2 cellular contexts compared by ENCODE assay signal in the genomic region with DNA sequence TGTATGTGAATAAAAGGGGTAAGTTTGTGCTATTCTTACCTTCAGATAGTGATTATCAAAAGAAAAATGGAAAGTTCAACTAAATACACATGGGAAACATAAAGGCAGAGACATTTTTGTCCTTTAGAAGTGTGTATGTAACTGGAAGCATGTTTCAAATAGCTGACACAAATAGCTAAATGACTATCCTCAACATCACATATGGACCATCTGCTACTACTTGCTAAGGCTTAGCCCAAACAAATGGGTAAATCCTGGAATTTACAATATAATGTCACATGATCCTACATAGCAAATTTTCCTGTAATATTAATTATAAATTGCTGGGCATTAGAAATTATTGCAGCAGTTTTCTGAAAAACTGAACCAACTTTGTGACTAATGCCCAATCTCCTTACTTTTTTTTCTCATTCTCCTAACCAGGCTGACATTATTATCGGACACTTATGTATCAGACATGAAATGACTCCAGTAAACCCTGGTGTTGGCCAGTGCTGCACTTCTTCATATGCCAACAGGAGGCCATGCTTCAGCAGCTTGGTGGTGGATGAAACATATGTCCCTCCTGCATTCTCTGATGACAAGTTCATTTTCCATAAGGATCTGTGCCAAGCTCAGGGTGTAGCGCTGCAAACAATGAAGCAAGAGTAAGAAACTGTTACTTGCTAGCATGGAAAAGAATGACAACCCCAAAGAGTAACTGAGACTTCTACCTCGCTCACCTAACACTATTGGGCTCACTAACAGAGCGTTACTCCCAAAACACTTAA.
TF ChIP-seq lines count a peak whose summit lies in the region.

No MANE protein-coding gene starts in this region.

TF ChIP-seq in GM23338, 12 proteins besides CTCF, POLR2A, EP300 and RAD21 (continued from another document):
- TF ChIP-seq, protein P1, sequence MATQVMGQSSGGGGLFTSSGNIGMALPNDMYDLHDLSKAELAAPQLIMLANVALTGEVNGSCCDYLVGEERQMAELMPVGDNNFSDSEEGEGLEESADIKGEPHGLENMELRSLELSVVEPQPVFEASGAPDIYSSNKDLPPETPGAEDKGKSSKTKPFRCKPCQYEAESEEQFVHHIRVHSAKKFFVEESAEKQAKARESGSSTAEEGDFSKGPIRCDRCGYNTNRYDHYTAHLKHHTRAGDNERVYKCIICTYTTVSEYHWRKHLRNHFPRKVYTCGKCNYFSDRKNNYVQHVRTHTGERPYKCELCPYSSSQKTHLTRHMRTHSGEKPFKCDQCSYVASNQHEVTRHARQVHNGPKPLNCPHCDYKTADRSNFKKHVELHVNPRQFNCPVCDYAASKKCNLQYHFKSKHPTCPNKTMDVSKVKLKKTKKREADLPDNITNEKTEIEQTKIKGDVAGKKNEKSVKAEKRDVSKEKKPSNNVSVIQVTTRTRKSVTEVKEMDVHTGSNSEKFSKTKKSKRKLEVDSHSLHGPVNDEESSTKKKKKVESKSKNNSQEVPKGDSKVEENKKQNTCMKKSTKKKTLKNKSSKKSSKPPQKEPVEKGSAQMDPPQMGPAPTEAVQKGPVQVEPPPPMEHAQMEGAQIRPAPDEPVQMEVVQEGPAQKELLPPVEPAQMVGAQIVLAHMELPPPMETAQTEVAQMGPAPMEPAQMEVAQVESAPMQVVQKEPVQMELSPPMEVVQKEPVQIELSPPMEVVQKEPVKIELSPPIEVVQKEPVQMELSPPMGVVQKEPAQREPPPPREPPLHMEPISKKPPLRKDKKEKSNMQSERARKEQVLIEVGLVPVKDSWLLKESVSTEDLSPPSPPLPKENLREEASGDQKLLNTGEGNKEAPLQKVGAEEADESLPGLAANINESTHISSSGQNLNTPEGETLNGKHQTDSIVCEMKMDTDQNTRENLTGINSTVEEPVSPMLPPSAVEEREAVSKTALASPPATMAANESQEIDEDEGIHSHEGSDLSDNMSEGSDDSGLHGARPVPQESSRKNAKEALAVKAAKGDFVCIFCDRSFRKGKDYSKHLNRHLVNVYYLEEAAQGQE (IDR thresholded peaks at IDR 0.05; ENCODE audit: unreplicated experiment), result no peak
- TF ChIP-seq CREB1 (CRISPR knock-in tag; IDR thresholded peaks at IDR 0.05; ENCODE audit: low read depth), result no peak

TF ChIP-seq in HepG2, 621 proteins besides CTCF, POLR2A, EP300 and RAD21 (continued from another document and continues in another):
- TF ChIP-seq, protein P2, sequence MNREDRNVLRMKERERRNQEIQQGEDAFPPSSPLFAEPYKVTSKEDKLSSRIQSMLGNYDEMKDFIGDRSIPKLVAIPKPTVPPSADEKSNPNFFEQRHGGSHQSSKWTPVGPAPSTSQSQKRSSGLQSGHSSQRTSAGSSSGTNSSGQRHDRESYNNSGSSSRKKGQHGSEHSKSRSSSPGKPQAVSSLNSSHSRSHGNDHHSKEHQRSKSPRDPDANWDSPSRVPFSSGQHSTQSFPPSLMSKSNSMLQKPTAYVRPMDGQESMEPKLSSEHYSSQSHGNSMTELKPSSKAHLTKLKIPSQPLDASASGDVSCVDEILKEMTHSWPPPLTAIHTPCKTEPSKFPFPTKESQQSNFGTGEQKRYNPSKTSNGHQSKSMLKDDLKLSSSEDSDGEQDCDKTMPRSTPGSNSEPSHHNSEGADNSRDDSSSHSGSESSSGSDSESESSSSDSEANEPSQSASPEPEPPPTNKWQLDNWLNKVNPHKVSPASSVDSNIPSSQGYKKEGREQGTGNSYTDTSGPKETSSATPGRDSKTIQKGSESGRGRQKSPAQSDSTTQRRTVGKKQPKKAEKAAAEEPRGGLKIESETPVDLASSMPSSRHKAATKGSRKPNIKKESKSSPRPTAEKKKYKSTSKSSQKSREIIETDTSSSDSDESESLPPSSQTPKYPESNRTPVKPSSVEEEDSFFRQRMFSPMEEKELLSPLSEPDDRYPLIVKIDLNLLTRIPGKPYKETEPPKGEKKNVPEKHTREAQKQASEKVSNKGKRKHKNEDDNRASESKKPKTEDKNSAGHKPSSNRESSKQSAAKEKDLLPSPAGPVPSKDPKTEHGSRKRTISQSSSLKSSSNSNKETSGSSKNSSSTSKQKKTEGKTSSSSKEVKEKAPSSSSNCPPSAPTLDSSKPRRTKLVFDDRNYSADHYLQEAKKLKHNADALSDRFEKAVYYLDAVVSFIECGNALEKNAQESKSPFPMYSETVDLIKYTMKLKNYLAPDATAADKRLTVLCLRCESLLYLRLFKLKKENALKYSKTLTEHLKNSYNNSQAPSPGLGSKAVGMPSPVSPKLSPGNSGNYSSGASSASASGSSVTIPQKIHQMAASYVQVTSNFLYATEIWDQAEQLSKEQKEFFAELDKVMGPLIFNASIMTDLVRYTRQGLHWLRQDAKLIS (CRISPR knock-in tag; IDR thresholded peaks at IDR 0.05), result peak; percentile 38
- TF ChIP-seq TMF1 (CRISPR knock-in tag; IDR thresholded peaks at IDR 0.05; ENCODE audit: low read depth), result 0 out of 2 replicates have a peak, but pooled peaks have one; percentile 24
- TF ChIP-seq POLR2G (IDR thresholded peaks at IDR 0.05; ENCODE audit: low read depth, low read length), result peak; percentile 54; the same call in 1 of the 2 replicates
- TF ChIP-seq HOXA9 (CRISPR knock-in tag; IDR thresholded peaks at IDR 0.05; ENCODE audit: borderline replicate concordance), result no peak
- TF ChIP-seq, protein P3, sequence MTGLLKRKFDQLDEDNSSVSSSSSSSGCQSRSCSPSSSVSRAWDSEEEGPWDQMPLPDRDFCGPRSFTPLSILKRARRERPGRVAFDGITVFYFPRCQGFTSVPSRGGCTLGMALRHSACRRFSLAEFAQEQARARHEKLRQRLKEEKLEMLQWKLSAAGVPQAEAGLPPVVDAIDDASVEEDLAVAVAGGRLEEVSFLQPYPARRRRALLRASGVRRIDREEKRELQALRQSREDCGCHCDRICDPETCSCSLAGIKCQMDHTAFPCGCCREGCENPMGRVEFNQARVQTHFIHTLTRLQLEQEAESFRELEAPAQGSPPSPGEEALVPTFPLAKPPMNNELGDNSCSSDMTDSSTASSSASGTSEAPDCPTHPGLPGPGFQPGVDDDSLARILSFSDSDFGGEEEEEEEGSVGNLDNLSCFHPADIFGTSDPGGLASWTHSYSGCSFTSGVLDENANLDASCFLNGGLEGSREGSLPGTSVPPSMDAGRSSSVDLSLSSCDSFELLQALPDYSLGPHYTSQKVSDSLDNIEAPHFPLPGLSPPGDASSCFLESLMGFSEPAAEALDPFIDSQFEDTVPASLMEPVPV (CRISPR knock-in tag; IDR thresholded peaks at IDR 0.05), result 0 out of 2 replicates have a peak, but pooled peaks have one; percentile 27
- TF ChIP-seq TARDBP (CRISPR knock-in tag; IDR thresholded peaks at IDR 0.05), result no peak
- no peak for TF ChIP-seq RFX3 (CRISPR knock-in tag; IDR thresholded peaks at IDR 0.05)
- 0 out of 2 replicates have a peak, but pooled peaks have one; percentile 48 for TF ChIP-seq ZNF160 (CRISPR knock-in tag; IDR thresholded peaks at IDR 0.05)
- TF ChIP-seq ZKSCAN5 (CRISPR knock-in tag; IDR thresholded peaks at IDR 0.05), result no peak
- TF ChIP-seq, protein P4, sequence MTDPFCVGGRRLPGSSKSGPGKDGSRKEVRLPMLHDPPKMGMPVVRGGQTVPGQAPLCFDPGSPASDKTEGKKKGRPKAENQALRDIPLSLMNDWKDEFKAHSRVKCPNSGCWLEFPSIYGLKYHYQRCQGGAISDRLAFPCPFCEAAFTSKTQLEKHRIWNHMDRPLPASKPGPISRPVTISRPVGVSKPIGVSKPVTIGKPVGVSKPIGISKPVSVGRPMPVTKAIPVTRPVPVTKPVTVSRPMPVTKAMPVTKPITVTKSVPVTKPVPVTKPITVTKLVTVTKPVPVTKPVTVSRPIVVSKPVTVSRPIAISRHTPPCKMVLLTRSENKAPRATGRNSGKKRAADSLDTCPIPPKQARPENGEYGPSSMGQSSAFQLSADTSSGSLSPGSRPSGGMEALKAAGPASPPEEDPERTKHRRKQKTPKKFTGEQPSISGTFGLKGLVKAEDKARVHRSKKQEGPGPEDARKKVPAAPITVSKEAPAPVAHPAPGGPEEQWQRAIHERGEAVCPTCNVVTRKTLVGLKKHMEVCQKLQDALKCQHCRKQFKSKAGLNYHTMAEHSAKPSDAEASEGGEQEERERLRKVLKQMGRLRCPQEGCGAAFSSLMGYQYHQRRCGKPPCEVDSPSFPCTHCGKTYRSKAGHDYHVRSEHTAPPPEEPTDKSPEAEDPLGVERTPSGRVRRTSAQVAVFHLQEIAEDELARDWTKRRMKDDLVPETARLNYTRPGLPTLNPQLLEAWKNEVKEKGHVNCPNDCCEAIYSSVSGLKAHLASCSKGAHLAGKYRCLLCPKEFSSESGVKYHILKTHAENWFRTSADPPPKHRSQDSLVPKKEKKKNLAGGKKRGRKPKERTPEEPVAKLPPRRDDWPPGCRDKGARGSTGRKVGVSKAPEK (CRISPR knock-in tag; IDR thresholded peaks at IDR 0.05; ENCODE audit: borderline replicate concordance), result no peak
- TF ChIP-seq ZNF569 (CRISPR knock-in tag; IDR thresholded peaks at IDR 0.05; ENCODE audit: borderline replicate concordance), result no peak
- TF ChIP-seq SSRP1 (CRISPR knock-in tag; IDR thresholded peaks at IDR 0.05), result peak; percentile 95; the same call in 1 of the 2 replicates
- TF ChIP-seq, protein P5, sequence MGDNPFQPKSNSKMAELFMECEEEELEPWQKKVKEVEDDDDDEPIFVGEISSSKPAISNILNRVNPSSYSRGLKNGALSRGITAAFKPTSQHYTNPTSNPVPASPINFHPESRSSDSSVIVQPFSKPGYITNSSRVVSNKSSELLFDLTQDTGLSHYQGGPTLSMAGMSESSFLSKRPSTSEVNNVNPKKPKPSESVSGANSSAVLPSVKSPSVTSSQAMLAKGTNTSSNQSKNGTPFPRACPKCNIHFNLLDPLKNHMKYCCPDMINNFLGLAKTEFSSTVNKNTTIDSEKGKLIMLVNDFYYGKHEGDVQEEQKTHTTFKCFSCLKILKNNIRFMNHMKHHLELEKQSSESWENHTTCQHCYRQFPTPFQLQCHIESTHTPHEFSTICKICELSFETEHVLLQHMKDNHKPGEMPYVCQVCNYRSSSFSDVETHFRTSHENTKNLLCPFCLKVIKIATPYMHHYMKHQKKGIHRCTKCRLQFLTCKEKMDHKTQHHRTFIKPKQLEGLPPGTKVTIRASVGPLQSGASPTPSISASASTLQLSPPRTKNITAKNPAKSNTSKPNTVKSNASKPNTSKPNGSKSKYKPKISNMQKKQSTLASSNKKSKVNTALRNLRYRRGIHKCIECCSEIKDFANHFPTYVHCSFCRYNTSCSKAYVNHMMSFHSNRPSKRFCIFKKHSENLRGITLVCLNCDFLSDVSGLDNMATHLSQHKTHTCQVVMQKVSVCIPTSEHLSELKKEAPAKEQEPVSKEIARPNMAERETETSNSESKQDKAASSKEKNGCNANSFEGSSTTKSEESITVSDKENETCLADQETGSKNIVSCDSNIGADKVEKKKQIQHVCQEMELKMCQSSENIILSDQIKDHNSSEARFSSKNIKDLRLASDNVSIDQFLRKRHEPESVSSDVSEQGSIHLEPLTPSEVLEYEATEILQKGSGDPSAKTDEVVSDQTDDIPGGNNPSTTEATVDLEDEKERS (CRISPR knock-in tag; IDR thresholded peaks at IDR 0.05), result no peak
- no peak for TF ChIP-seq NONO (IDR thresholded peaks at IDR 0.05)
- TF ChIP-seq NONO (CRISPR knock-in tag; conservative IDR thresholded peaks at IDR 0.05), result 0 out of 2 replicates have a peak, but pooled peaks have one; percentile 19
- TF ChIP-seq, protein P6, sequence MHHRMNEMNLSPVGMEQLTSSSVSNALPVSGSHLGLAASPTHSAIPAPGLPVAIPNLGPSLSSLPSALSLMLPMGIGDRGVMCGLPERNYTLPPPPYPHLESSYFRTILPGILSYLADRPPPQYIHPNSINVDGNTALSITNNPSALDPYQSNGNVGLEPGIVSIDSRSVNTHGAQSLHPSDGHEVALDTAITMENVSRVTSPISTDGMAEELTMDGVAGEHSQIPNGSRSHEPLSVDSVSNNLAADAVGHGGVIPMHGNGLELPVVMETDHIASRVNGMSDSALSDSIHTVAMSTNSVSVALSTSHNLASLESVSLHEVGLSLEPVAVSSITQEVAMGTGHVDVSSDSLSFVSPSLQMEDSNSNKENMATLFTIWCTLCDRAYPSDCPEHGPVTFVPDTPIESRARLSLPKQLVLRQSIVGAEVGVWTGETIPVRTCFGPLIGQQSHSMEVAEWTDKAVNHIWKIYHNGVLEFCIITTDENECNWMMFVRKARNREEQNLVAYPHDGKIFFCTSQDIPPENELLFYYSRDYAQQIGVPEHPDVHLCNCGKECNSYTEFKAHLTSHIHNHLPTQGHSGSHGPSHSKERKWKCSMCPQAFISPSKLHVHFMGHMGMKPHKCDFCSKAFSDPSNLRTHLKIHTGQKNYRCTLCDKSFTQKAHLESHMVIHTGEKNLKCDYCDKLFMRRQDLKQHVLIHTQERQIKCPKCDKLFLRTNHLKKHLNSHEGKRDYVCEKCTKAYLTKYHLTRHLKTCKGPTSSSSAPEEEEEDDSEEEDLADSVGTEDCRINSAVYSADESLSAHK (CRISPR knock-in tag; IDR thresholded peaks at IDR 0.05; ENCODE audit: borderline replicate concordance), result no peak
- no peak for TF ChIP-seq MTA3 (CRISPR knock-in tag; IDR thresholded peaks at IDR 0.05)
- no peak for TF ChIP-seq ETV5 (CRISPR knock-in tag; IDR thresholded peaks at IDR 0.05; ENCODE audit: borderline replicate concordance)
- TF ChIP-seq, protein P7, sequence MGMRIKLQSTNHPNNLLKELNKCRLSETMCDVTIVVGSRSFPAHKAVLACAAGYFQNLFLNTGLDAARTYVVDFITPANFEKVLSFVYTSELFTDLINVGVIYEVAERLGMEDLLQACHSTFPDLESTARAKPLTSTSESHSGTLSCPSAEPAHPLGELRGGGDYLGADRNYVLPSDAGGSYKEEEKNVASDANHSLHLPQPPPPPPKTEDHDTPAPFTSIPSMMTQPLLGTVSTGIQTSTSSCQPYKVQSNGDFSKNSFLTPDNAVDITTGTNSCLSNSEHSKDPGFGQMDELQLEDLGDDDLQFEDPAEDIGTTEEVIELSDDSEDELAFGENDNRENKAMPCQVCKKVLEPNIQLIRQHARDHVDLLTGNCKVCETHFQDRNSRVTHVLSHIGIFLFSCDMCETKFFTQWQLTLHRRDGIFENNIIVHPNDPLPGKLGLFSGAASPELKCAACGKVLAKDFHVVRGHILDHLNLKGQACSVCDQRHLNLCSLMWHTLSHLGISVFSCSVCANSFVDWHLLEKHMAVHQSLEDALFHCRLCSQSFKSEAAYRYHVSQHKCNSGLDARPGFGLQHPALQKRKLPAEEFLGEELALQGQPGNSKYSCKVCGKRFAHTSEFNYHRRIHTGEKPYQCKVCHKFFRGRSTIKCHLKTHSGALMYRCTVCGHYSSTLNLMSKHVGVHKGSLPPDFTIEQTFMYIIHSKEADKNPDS (CRISPR knock-in tag; IDR thresholded peaks at IDR 0.05), result no peak
- 0 out of 2 replicates have a peak, but pooled peaks have one; percentile 19 for TF ChIP-seq IRX3 (CRISPR knock-in tag; IDR thresholded peaks at IDR 0.05; ENCODE audit: borderline replicate concordance, low read depth)
- no peak for TF ChIP-seq ZNF777 (CRISPR knock-in tag; IDR thresholded peaks at IDR 0.05)
- no peak for TF ChIP-seq ZNF441 (CRISPR knock-in tag; IDR thresholded peaks at IDR 0.05; ENCODE audit: borderline replicate concordance)
- TF ChIP-seq ZNF180 (CRISPR knock-in tag; IDR thresholded peaks at IDR 0.05; ENCODE audit: borderline replicate concordance, low read depth), result no peak
- TF ChIP-seq ZC3H13 (CRISPR knock-in tag; IDR thresholded peaks at IDR 0.05), result 0 out of 2 replicates have a peak, but pooled peaks have one; percentile 24
- TF ChIP-seq HDAC2 (CRISPR knock-in tag; IDR thresholded peaks at IDR 0.05), result no peak
- TF ChIP-seq RFX1 (IDR thresholded peaks at IDR 0.05), result no peak
- TF ChIP-seq, protein P8, sequence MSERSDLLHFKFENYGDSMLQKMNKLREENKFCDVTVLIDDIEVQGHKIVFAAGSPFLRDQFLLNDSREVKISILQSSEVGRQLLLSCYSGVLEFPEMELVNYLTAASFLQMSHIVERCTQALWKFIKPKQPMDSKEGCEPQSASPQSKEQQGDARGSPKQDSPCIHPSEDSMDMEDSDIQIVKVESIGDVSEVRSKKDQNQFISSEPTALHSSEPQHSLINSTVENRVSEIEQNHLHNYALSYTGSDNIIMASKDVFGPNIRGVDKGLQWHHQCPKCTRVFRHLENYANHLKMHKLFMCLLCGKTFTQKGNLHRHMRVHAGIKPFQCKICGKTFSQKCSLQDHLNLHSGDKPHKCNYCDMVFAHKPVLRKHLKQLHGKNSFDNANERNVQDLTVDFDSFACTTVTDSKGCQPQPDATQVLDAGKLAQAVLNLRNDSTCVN (CRISPR knock-in tag; IDR thresholded peaks at IDR 0.05; ENCODE audit: borderline replicate concordance), result no peak
- no peak for TF ChIP-seq ZNF567 (CRISPR knock-in tag; IDR thresholded peaks at IDR 0.05; ENCODE audit: borderline replicate concordance)
